In the genomic region with DNA sequence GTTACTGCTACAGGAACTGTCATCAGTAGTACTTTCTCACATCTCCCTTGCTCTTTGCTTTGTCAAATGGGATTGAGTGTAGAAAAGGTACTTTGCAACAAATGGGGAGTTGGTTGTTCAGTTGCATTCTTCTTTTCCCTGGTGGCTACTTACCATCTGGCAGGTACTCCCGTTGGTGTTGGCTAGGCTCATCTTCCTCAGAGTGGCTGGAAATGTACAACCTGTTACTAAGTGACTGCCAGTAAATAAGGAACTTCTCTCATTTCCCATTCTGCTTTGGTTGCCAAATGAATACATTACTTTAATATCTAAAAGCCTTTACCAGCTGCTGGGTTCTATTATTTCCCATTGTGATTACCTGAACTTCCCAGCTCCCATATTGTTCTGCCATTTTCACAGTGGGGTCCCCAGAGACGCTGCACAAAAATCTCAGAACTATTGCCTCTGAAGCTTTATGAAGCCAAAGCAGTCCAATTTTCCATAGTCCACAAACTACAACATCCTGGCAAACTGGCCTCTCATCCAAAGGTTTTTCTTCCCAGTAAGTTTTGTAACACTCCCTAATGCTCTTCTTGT, we compare ENCODE assay signal across 1 cellular context.
TF ChIP-seq lines count a peak whose summit lies in the region.

No MANE protein-coding gene starts in this region.

TF ChIP-seq in HEK293T, 16 proteins besides CTCF, POLR2A, EP300 and RAD21 (continued from another document):
- TF ChIP-seq TARDBP (IDR thresholded peaks at IDR 0.05) = no peak
- no peak for TF ChIP-seq LEF1 (IDR thresholded peaks at IDR 0.05; ENCODE audit: borderline replicate concordance)
